Comparison of ENCODE assay signal across 12 cellular contexts in the genomic region with DNA sequence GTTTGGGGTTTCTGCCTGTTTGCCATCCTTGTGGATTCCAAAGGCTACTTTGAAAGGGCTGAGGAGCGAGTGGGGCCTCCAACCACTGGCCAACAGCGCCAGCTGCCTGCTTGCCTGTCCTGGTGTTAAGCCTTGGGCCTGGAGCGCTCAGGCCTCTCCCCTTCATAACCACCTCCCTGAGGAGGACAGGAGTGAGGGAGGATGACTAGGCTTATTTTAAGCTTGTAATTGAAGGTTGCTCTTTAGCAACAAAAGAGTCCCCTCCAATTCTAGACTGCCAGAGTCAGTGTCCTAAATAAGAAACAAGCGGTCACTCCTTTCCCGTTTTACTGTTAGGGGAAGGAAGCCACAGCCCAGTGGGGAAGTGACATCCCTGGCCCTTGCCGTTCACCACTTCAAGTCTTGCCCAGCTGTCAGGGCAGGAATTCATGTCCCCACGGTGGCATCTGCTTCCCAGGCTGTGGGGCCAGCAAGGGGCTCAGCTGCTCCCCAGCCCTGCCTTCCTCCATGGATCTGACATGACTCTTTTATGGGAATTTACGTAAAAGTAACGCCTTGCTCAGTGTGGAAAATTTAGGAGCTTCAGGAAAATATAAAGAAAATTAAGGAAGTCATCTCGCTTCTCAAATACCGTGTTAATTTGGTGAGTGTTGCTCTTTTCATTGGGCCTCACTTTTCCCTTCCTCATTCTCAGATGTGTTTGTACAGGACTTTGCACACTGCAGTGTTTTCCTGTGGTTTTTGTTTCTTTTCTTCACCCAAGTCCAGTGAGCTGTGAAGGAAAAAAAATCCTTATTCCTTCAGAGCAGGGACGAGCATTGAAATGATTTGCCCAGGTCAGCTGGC. TPM values are rescaled to one million over a fixed set of nuclear protein-coding genes. Genes with fewer than 3 reads are reported as not detected.
DNase-seq lines count a peak whose midpoint lies in the region; ATAC-seq, FAIRE-seq and TF ChIP-seq lines count a peak whose summit lies in the region.
"Had no signal": no experiment of that assay in that cellular context is flagged by ENCODE, and none has a peak within 500 bp of the region (broad histone marks: within the 10 kb centered on the region; RNA-seq: fewer than 3 reads in every experiment).

No MANE protein-coding gene starts in this region.

- TF ChIP-seq POLR2A in K562 (conservative IDR thresholded peaks at IDR 0.05) = no peak

- no TSS peak for BruUV-seq in K562 (replicated peaks; lab: Mats Ljungman, UMichigan)

- TF ChIP-seq EP300 in K562 (IDR thresholded peaks at IDR 0.05; ENCODE audit: low read length) = no peak

- WGBS in K562 (ENCODE audit: insufficient coverage, low coverage, missing lambda C conversion rate) = 50% methylated on average over 12 of the region's 12 CpGs

- peak overlapping the region; percentile 20; the same call in 1 of the 2 replicates for H3K4me2 ChIP-seq in K562 (ENCODE audit: insufficient read depth, low read length)

- H3K4me3 ChIP-seq in K562 (no peak overlapping the region), skeletal muscle tissue (ENCODE audit: low read length in 3 of 3) (peak overlapping the region in 1 of 3 donors; percentile 1)

- H3K9ac ChIP-seq in K562 (ENCODE audit: insufficient read depth in 1 of 2, low read depth in 2 of 2, low read length in 2 of 2) (peak overlapping the region; percentile 13 to 81), skeletal muscle tissue (ENCODE audit: low read depth in 1 of 3, low read length in 3 of 3) (peak overlapping the region in 1 of 3 donors; percentile 8)

- TF ChIP-seq CTCF in K562 (IDR thresholded peaks at IDR 0.05 in 2 of 3, conservative IDR thresholded peaks at IDR 0.05 in 1 of 3; ENCODE audit: insufficient read depth in 2 of 3, low read depth in 1 of 3, low read length in 3 of 3) = peak; percentile 49 to 55 (median 50)

- in situ Hi-C loops in K562 (cut with MboI) = no loop called here

- H3K4me1 ChIP-seq in K562 (replicated peaks in 1 of 2; ENCODE audit: control insufficient read depth in 2 of 2, insufficient read depth in 2 of 2, low read length in 2 of 2) (peaks cover 21 to 25% of the 10 kb centered on the region in 2 experiments; a peak in 4 of 5 replicates), skeletal muscle tissue (ENCODE audit: control insufficient read depth in 3 of 3, insufficient read depth in 3 of 3, low read length in 3 of 3) (peaks cover under 1 to 11% (median 6%) of the 10 kb centered on the region in 3 donors)

- DNase-seq in Kasumi-1 (lab: John Stamatoyannopoulos, UW) (peak; percentile 54 to 68), K562 (ENCODE audit: extremely low read depth in 1 of 4, low spot score in 3 of 4) (peak in 3 of 4 experiments; percentile 41 to 73 (median 71)), left lobe of liver (ENCODE audit: low spot score) (no peak), SHP77 (lab: John Stamatoyannopoulos, UW) (no peak), T1000 (lab: John Stamatoyannopoulos, UW) (no peak)
- DNase-seq in activated T-cell treated with anti-CD3 and anti-CD28 coated beads, Interleukin-2, amount 50 U/mL, for 48 hours = no peak
- DNase-seq: EL; NCI-H446; stimulated activated CD4-positive, alpha-beta T cell treated with anti-CD3 and anti-CD28 coated beads, Interleukin-12 subunit alpha, Interleukin-12 subunit beta, amount 100 ng/mL, for 4 hours had no signal

- intact Hi-C loops in K562 (cut with micrococcal nuclease) = loop anchor here (5.0 kb wide), 1 partner anchor 698 kb away; no protein-coding TSS in a partner anchor

- CTCF ChIA-PET in K562 (lab: Yijun Ruan, JAX; ENCODE audit: low intra/inter-chr PET ratio) = no interaction called here

- H3K27me3 ChIP-seq in K562 (ENCODE audit: control insufficient read depth in 2 of 2, insufficient read depth in 2 of 2, low read length in 2 of 2) = no peaks in the 10 kb centered on the region
- no peaks in the 10 kb centered on the region for H3K27me3 ChIP-seq in skeletal muscle tissue (ENCODE audit: control insufficient read depth in 3 of 3, insufficient read depth in 3 of 3, low read length in 3 of 3)

- peak; percentile 86 for FAIRE-seq in K562 (lab: Jason Lieb, UNC)
- FAIRE-seq: GM18507 had no signal

- H4K20me1 ChIP-seq in K562 (replicated peaks; ENCODE audit: control insufficient read depth, insufficient read depth, low read length) = no peaks in the 10 kb centered on the region

- POLR2A ChIA-PET in K562 (lab: Yijun Ruan, JAX) = interaction anchor here (0.5 to 1.5 kb wide), 8 partner anchors 10 to 499 kb away, joined by 3 to 7 read pairs (median 3); a partner anchor contains a TSS

- H3K9me1 ChIP-seq in K562 (ENCODE audit: control insufficient read depth, insufficient read depth, low read length) = no peaks in the 10 kb centered on the region

- H3K27ac ChIP-seq in K562 (ENCODE audit: extremely low read depth, low read depth, low read length) (peak overlapping the region; percentile 38; the same call in 2 of the 3 replicates), skeletal muscle tissue (ENCODE audit: low read depth, low read length) (peak overlapping the region; percentile 77)

- H3K36me3 ChIP-seq in K562 (ENCODE audit: control insufficient read depth, insufficient read depth, low read length) (peaks cover 22% of the 10 kb centered on the region; the same call in 2 of the 3 replicates), skeletal muscle tissue (ENCODE audit: control insufficient read depth in 3 of 3, insufficient read depth in 3 of 3, low read length in 3 of 3) (peaks cover 8 to 13% (median 12%) of the 10 kb centered on the region in 3 donors)

- peak overlapping the region; percentile 79 for H2AFZ ChIP-seq in K562 (ENCODE audit: low read depth, low read length)

- peak; percentile 46 to 88 for TF ChIP-seq RAD21 in K562 (CRISPR knock-in tag; conservative IDR thresholded peaks at IDR 0.05 in 1 of 2, IDR thresholded peaks at IDR 0.05 in 1 of 2)

- H3K79me2 ChIP-seq in K562 (ENCODE audit: control insufficient read depth, insufficient read depth, low read length) = no peaks in the 10 kb centered on the region

- H3K9me3 ChIP-seq in K562 (replicated peaks; ENCODE audit: control insufficient read depth, insufficient read depth, low read depth, low read length) (no peaks in the 10 kb centered on the region), skeletal muscle tissue (ENCODE audit: control insufficient read depth in 3 of 3, low read length in 3 of 3) (peaks cover 0 to 3% (median 2%) of the 10 kb centered on the region in 3 donors)

- ATAC-seq in K562 = peak; percentile 90
- peak; percentile 39 for ATAC-seq in left lobe of liver
- ATAC-seq in HG03045 (IDR thresholded peaks at IDR 0.05; ENCODE audit: unreplicated experiment) = no peak

TF ChIP-seq in K562, 482 proteins besides CTCF, POLR2A, EP300 and RAD21 (continues in another document):
- no peak for TF ChIP-seq CBX8 (IDR thresholded peaks at IDR 0.05; ENCODE audit: borderline replicate concordance, extremely low read depth, low read depth, low read length, poor library complexity, severe bottlenecking)
- no peak for TF ChIP-seq MTA2 (IDR thresholded peaks at IDR 0.05; ENCODE audit: low read depth)
- TF ChIP-seq POU5F1 (IDR thresholded peaks at IDR 0.05; ENCODE audit: borderline replicate concordance, low read depth, low read length, partially characterized antibody) = no peak
- no peak for TF ChIP-seq CBFB (CRISPR knock-in tag; IDR thresholded peaks at IDR 0.05)
- TF ChIP-seq RFX5 (IDR thresholded peaks at IDR 0.05; ENCODE audit: low read depth, low read length) = no peak
- no peak; the same call in 1 of the 2 replicates for TF ChIP-seq SMC3 (conservative IDR thresholded peaks at IDR 0.05; ENCODE audit: insufficient read depth, low read depth, low read length)
- no peak for TF ChIP-seq SP1 (CRISPR knock-in tag; IDR thresholded peaks at IDR 0.05)
- no peak for TF ChIP-seq DIDO1 (tag; IDR thresholded peaks at IDR 0.05; ENCODE audit: low read depth)
- no peak for TF ChIP-seq SMAD2 (IDR thresholded peaks at IDR 0.05; ENCODE audit: low read depth, low read length)
- TF ChIP-seq NFE2L1 (tag; IDR thresholded peaks at IDR 0.05; ENCODE audit: borderline replicate concordance, low read depth) = peak; percentile 85

RNA-seq across cellular contexts. Expression of a gene that starts 57.8 kb away (rescaled TPM):
- total RNA-seq in K562 (2011; cell fraction: chromatin; rRNA removed; ENCODE audit: low replicate concordance) = 114 and 205 TPM in 2 replicates
- 79.2 and 86.9 TPM in 2 replicates for total RNA-seq in K562 (2011; cell fraction: nucleolus; rRNA removed)
- 142 and 219 TPM in 2 replicates for total RNA-seq in K562 (2011; cell fraction: nucleoplasm; rRNA removed)
- total RNA-seq in K562 (2014; rRNA removed) = 75.7 and 87.7 TPM in 2 replicates
- 129 and 148 TPM in 2 replicates for total RNA-seq in K562 (2014; rRNA removed; fragmentation: Illumina TruSeq; extraction: Trizol)
- 94.0 and 97.4 TPM in 2 replicates for total RNA-seq in K562 (2015; rRNA removed; fragmentation: Illumina TruSeq; extraction: Trizol)
- total RNA-seq in K562 (2021) = 144 and 147 TPM in 2 replicates
- 176 and 197 TPM in 2 replicates for polyA plus RNA-seq in K562 (2011; rRNA removed)
- polyA plus RNA-seq in K562 (2011; cell fraction: cytosol; rRNA removed) = 34.5 and 75.0 TPM in 2 replicates
- polyA plus RNA-seq in K562 (2011; cell fraction: nucleus; rRNA removed) = 38.8 and 65.1 TPM in 2 replicates
- polyA plus RNA-seq in K562 (2012) = 157 and 163 TPM in 2 replicates
- 144 and 167 TPM in 2 replicates for polyA plus RNA-seq in K562 (2014; fragmentation: Illumina TruSeq; extraction: Trizol)
- polyA plus RNA-seq in K562 (2014; fragmentation: Nextera tagmentation; extraction: Ambion mirVana) = 100 to 1,000 TPM; 212 to 220 TPM
- polyA plus RNA-seq in K562 (2014; rRNA removed) = 107 and 110 TPM in 2 replicates
- 241 and 283 TPM in 2 replicates for polyA minus RNA-seq in K562 (2011; rRNA and poly(A)+ RNA removed)
- 83.5 and 101 TPM in 2 replicates for polyA minus RNA-seq in K562 (2011; cell fraction: cytosol; rRNA and poly(A)+ RNA removed)
- 13.6 and 24.5 TPM in 2 replicates for polyA minus RNA-seq in K562 (2011; cell fraction: nucleus; rRNA and poly(A)+ RNA removed)
- total RNA-seq in left lobe of liver = 110 TPM
- 20.4 TPM for total RNA-seq in skeletal muscle tissue

Comparison
In these comparisons a context has a peak if more than half of its experiments do, and no peak if none do; other contexts are left out.
1. DNase-seq: peak in Kasumi-1 (2 of 2) and K562 (3 of 4); none in left lobe of liver (single experiment), SHP77 (0 of 2), T1000 (single experiment) and activated T-cell treated with anti-CD3 and anti-CD28 coated beads, Interleukin-2, amount 50 U/mL, for 48 hours (0 of 2).